Comparison of ENCODE assay signal across 8 cellular contexts in genomic region chr4:151015458-151016344, GRCh38. TPM values are rescaled to one million over a fixed set of nuclear protein-coding genes. Genes with fewer than 3 reads are reported as not detected.
DNase-seq lines count a peak whose midpoint lies in the region; ATAC-seq and TF ChIP-seq lines count a peak whose summit lies in the region.

No MANE protein-coding gene starts in this region.

- POLR2A ChIA-PET in CD4-positive, alpha-beta memory T cell (lab: Charles Lee; ENCODE audit: partially characterized antibody), result interaction anchor here (0.6 to 3.1 kb wide), 9 partner anchors 13 to 1764 kb away, joined by 3 to 59 read pairs (median 4); partner anchors contain the start of genes ARFIP1, RPS3A and TIGD4
- POLR2A ChIA-PET in activated CD8-positive, alpha-beta T cell treated with anti-CD3 and anti-CD28 coated beads for 36 hours (lab: Charles Lee), result interaction anchor here (0.5 to 3.4 kb wide), 11 partner anchors 9 to 98 kb away, joined by 3 to 35 read pairs (median 4); partner anchors contain the start of gene RPS3A

- peaks cover 0 to 15% of the 10 kb centered on the region in 2 donors for H3K36me3 Mint-ChIP-seq in CD4-positive, alpha-beta memory T cell
- peaks cover 21% of the 10 kb centered on the region for H3K36me3 Mint-ChIP-seq in activated CD8-positive, alpha-beta T cell treated with anti-CD3 and anti-CD28 coated beads for 36 hours (ENCODE audit: low read depth)
- no peaks in the 10 kb centered on the region for H3K36me3 Mint-ChIP-seq in memory B cell

- H3K9me3 Mint-ChIP-seq in CD4-positive, alpha-beta memory T cell, result no peaks in the 10 kb centered on the region
- no peaks in the 10 kb centered on the region for H3K9me3 Mint-ChIP-seq in activated CD8-positive, alpha-beta T cell treated with anti-CD3 and anti-CD28 coated beads for 36 hours
- no peaks in the 10 kb centered on the region for H3K9me3 Mint-ChIP-seq in memory B cell

- no peaks in the 10 kb centered on the region for H3K9me3 ChIP-seq in CD4-positive, alpha-beta memory T cell (ENCODE audit: control insufficient read depth in 1 of 2, low read length in 2 of 2)

- intact Hi-C loops in CD4-positive, alpha-beta memory T cell (cut with micrococcal nuclease), result loop anchor here (1.0 to 10.0 kb wide), 4 partner anchors 84 to 1521 kb away; partner anchors contain the start of genes FBXW7, FHIP1A and RPS3A
- intact Hi-C loops in activated CD8-positive, alpha-beta T cell treated with anti-CD3 and anti-CD28 coated beads for 36 hours (cut with micrococcal nuclease), result loop anchor here (2.0 kb wide), 2 partner anchors 15 to 83 kb away; partner anchors contain the start of gene RPS3A

- peaks cover 40% of the 10 kb centered on the region for H3K4me1 ChIP-seq in CD4-positive, alpha-beta memory T cell (ENCODE audit: insufficient read depth, low read length)

- DNase-seq in CD4-positive, alpha-beta memory T cell, result peak; percentile 81 to 90 (median 88)
- DNase-seq in NCI-H748 (lab: John Stamatoyannopoulos, UW; ENCODE audit: unreplicated experiment), result peak; percentile 95
- DNase-seq in activated CD8-positive, alpha-beta T cell treated with anti-CD3 and anti-CD28 coated beads for 36 hours, result peak; percentile 83
- peak; percentile 69 for DNase-seq in effector CD8-positive, alpha-beta T cell (lab: John Stamatoyannopoulos, UW)
- DNase-seq in memory B cell (ENCODE audit: low spot score in 2 of 2), result peak; percentile 80 to 84
- DNase-seq in stimulated activated CD8-positive, alpha-beta memory T cell treated with anti-CD3 and anti-CD28 coated beads, Interleukin-12 subunit alpha, Interleukin-12 subunit beta, amount 100 ng/mL, for 1 hour (ENCODE audit: low read depth), result peak; percentile 65

- peak overlapping the region; percentile 100 for H3K4me3 Mint-ChIP-seq in CD4-positive, alpha-beta memory T cell
- peak overlapping the region; percentile 95 for H3K4me3 Mint-ChIP-seq in activated CD8-positive, alpha-beta T cell treated with anti-CD3 and anti-CD28 coated beads for 36 hours
- H3K4me3 Mint-ChIP-seq in memory B cell, result peak overlapping the region; percentile 100

- H3K27me3 Mint-ChIP-seq in CD4-positive, alpha-beta memory T cell, result no peaks in the 10 kb centered on the region
- no peaks in the 10 kb centered on the region for H3K27me3 Mint-ChIP-seq in activated CD8-positive, alpha-beta T cell treated with anti-CD3 and anti-CD28 coated beads for 36 hours
- H3K27me3 Mint-ChIP-seq in memory B cell, result no peaks in the 10 kb centered on the region

- no peaks in the 10 kb centered on the region for H3K27me3 ChIP-seq in CD4-positive, alpha-beta memory T cell (ENCODE audit: insufficient read depth, low read length)

- peak; percentile 58 for ATAC-seq in GM19438 (IDR thresholded peaks at IDR 0.05; ENCODE audit: low read depth, unreplicated experiment)
- ATAC-seq in HG03558 (IDR thresholded peaks at IDR 0.05; ENCODE audit: extremely low read depth, unreplicated experiment), result peak; percentile 46
- peak; percentile 84 for ATAC-seq in activated CD8-positive, alpha-beta T cell treated with anti-CD3 and anti-CD28 coated beads for 36 hours
- peak; percentile 80 for ATAC-seq in memory B cell (ENCODE audit: low read depth)

- H3K27ac ChIP-seq in CD4-positive, alpha-beta memory T cell (ENCODE audit: low read depth, low read length), result peak overlapping the region; percentile 88

- H3K4me3 ChIP-seq in CD4-positive, alpha-beta memory T cell (ENCODE audit: low read length in 2 of 2), result peak overlapping the region; percentile 92 to 98

- H3K27ac Mint-ChIP-seq in CD4-positive, alpha-beta memory T cell, result peak overlapping the region; percentile 93 to 99 (median 99)
- H3K27ac Mint-ChIP-seq in activated CD8-positive, alpha-beta T cell treated with anti-CD3 and anti-CD28 coated beads for 36 hours, result peak overlapping the region; percentile 99
- peak overlapping the region; percentile 89 for H3K27ac Mint-ChIP-seq in memory B cell

- CTCF ChIA-PET in CD4-positive, alpha-beta memory T cell (lab: Charles Lee; ENCODE audit: partially characterized antibody), result interaction anchor here (1.2 kb wide), 1 partner anchor 83 kb away, joined by 4 read pairs; no protein-coding TSS in a partner anchor
- CTCF ChIA-PET in activated CD8-positive, alpha-beta T cell treated with anti-CD3 and anti-CD28 coated beads for 36 hours (lab: Charles Lee), result interaction anchor here (1.0 to 2.3 kb wide), 3 partner anchors 13 to 102 kb away, joined by 3 to 8 read pairs (median 3); no protein-coding TSS in a partner anchor

- TF ChIP-seq CTCF in activated CD8-positive, alpha-beta T cell treated with anti-CD3 and anti-CD28 coated beads for 36 hours (IDR thresholded peaks at IDR 0.05), result no peak

- peaks cover 19 to 44% (median 26%) of the 10 kb centered on the region in 4 donors for H3K4me1 Mint-ChIP-seq in CD4-positive, alpha-beta memory T cell
- peaks cover 18% of the 10 kb centered on the region for H3K4me1 Mint-ChIP-seq in activated CD8-positive, alpha-beta T cell treated with anti-CD3 and anti-CD28 coated beads for 36 hours (ENCODE audit: low read depth)
- H3K4me1 Mint-ChIP-seq in memory B cell, result peaks cover 18% of the 10 kb centered on the region

- no peaks in the 10 kb centered on the region for H3K36me3 ChIP-seq in CD4-positive, alpha-beta memory T cell (ENCODE audit: insufficient read depth, low read length)

RNA-seq across cellular contexts. Expression of gene LRBA, which starts 0.6 kb away (rescaled TPM):
- 10 to 100 TPM; 63.6 to 64.5 TPM for total RNA-seq in CD4-positive, alpha-beta memory T cell
- 10 to 100 TPM; 17.1 to 27.1 TPM for polyA plus RNA-seq in CD4-positive, alpha-beta memory T cell
- total RNA-seq in activated CD8-positive, alpha-beta T cell treated with anti-CD3 and anti-CD28 coated beads for 36 hours, result 10 to 100 TPM; 48.1 to 52.5 TPM

Comparison
In these comparisons a context has a peak if more than half of its experiments do, and no peak if none do; other contexts are left out.
1. Peak in every context shown above with its lines: DNase-seq, ATAC-seq, H3K4me3 ChIP-seq and H3K27ac ChIP-seq.